ENCODE assay signal across 11 cellular contexts in the genomic region with DNA sequence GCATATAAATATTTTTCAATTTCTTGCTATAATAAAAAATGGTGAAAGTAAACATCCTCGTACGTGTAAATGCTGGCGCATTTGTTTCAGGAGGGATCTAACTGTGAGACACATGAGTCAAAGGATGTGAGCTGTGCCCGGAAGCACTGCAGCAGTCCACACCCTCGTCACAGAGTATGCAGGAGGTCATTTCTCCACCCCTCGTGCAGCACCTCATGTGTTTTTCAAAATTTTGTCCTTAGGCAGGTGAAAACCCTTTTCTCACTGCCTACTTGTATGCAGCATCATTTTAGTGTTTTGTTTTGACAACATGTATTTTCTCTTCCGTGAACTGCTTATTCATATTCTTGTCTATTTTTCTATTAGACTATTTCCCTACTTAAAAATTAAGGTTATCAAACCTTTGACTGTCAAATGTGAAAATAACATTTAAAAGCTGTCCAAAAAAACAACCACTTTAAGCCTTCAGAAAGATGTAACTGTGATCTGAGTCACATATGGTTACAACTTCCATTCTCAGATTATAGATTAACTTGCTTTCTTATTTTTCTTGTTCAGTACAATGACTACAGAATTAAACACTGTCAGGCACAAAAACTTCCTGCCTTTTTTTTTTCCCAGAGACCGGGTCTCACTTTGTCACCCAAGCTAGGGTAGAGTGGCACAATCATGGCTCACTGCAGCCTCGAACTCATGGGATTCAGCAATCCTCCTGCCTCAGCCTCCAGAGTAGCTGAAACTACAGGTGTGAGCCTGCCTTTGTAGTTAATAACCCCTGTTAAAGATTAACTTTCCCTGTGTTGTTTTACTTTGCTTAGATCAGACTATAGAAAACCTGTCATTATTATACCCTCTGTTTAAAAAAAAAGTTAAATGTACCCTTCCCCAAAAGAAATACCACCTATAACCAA.
DNase-seq lines count a peak whose midpoint lies in the region; ATAC-seq, FAIRE-seq and TF ChIP-seq lines count a peak whose summit lies in the region.
"Had no signal": no experiment of that assay in that cellular context is flagged by ENCODE, and none has a peak within 500 bp of the region (broad histone marks: within the 10 kb centered on the region; RNA-seq: fewer than 3 reads in every experiment).

No MANE protein-coding gene starts in this region.

- no peaks in the 10 kb centered on the region for H3K27me3 ChIP-seq in GM12878 (replicated peaks in 1 of 2; ENCODE audit: control insufficient read depth in 2 of 2, insufficient read depth in 2 of 2, low read length in 1 of 2)

- SMC1A ChIA-PET in GM12878 (lab: Charles Lee; ENCODE audit: uncharacterized antibody, unreplicated experiment): no interaction called here

- ATAC-seq in GM19463 (IDR thresholded peaks at IDR 0.05; ENCODE audit: unreplicated experiment) (peak; percentile 66), HG03342 (IDR thresholded peaks at IDR 0.05; ENCODE audit: unreplicated experiment) (peak; percentile 63), GM12878 (peak; percentile 52)

- RAD21 ChIA-PET in GM12878 (lab: Charles Lee; ENCODE audit: unreplicated experiment): no interaction called here

- no peaks in the 10 kb centered on the region for H3K9me3 ChIP-seq in GM12878 (replicated peaks; ENCODE audit: control insufficient read depth, insufficient read depth, low read length)

- no peak for TF ChIP-seq EP300 in GM12878 (IDR thresholded peaks at IDR 0.05; ENCODE audit: borderline replicate concordance in 1 of 2, control insufficient read depth in 1 of 2, low read depth in 2 of 2, low read length in 2 of 2)

- H3K36me3 ChIP-seq in GM12878 (ENCODE audit: control insufficient read depth in 2 of 2, insufficient read depth in 2 of 2, low read length in 1 of 2): no peaks in the 10 kb centered on the region

- intact Hi-C loops in GM12878 (cut with micrococcal nuclease; ENCODE audit: unreplicated experiment): no loop called here

- 43% methylated on average over 9 of the region's 9 CpGs for WGBS in GM12878 (ENCODE audit: insufficient coverage, insufficient replicate concordance, low lambda C conversion rate, missing lambda C conversion rate)

- no peak for TF ChIP-seq CTCF in GM12878 (IDR thresholded peaks at IDR 0.05 in 2 of 3, conservative IDR thresholded peaks at IDR 0.05 in 1 of 3; ENCODE audit: control insufficient read depth in 2 of 3, extremely low read depth in 1 of 3, insufficient read depth in 1 of 3, low read depth in 3 of 3, low read length in 3 of 3)

- in situ Hi-C loops in GM12878 (cut with MboI): no loop called here

- H2AFZ ChIP-seq in GM12878 (ENCODE audit: control insufficient read depth, low read depth, low read length): no peak overlapping the region
- H2AFZ ChIP-seq: parathyroid adenoma had no signal

- no peak overlapping the region for H3K4me3 ChIP-seq in GM12878

- no peak for FAIRE-seq in GM12878 (lab: Jason Lieb, UNC)

- H3K4me2 ChIP-seq in GM12878 (ENCODE audit: control insufficient read depth, insufficient read depth): no peak overlapping the region

- H3K4me1 ChIP-seq in GM12878 (ENCODE audit: control insufficient read depth, insufficient read depth, low read length): no peaks in the 10 kb centered on the region; the same call in 1 of the 2 replicates
- H3K4me1 ChIP-seq: parathyroid adenoma had no signal

- no peak overlapping the region for H3K9ac ChIP-seq in GM12878 (ENCODE audit: control insufficient read depth, insufficient read depth, low read length)
- H3K9ac ChIP-seq: parathyroid adenoma had no signal

- H3K79me2 ChIP-seq in GM12878 (ENCODE audit: control insufficient read depth, insufficient read depth, low read length): no peaks in the 10 kb centered on the region
- H3K79me2 ChIP-seq: parathyroid adenoma had no signal

- POLR2A ChIA-PET in GM12878 (lab: Charles Lee): no interaction called here

- no peak overlapping the region for H3K27ac ChIP-seq in GM12878 (ENCODE audit: control insufficient read depth, insufficient read depth)
- H3K27ac ChIP-seq: parathyroid adenoma had no signal

- BruUV-seq in GM12878 (replicated peaks; lab: Mats Ljungman, UMichigan): no TSS peak

- no peak for TF ChIP-seq POLR2A in GM12878 (IDR thresholded peaks at IDR 0.05; ENCODE audit: low read depth, low read length)

- DNase-seq in GM12878 (ENCODE audit: low read depth, low spot score) (no peak), pulmonary artery endothelial cell (ENCODE audit: low read depth, low spot score) (peak; percentile 17), foreskin melanocyte (no peak), epidermal melanocyte (ENCODE audit: insufficient read length, low spot score) (no peak), NCI-H1436 (lab: John Stamatoyannopoulos, UW) (no peak)
- DNase-seq in activated CD4-positive, alpha-beta T cell treated with anti-CD3 and anti-CD28 coated beads, Interleukin-2, amount 50 U/mL, for 1 hour: no peak
- DNase-seq: head of caudate nucleus, NCI-H524 had no signal

- CTCF ChIA-PET in GM12878 (lab: Yijun Ruan, JAX): interaction anchor here (0.7 kb wide), 1 partner anchor 1641 kb away, joined by 4 read pairs; no protein-coding TSS in a partner anchor

- no peak for TF ChIP-seq RAD21 in GM12878 (IDR thresholded peaks at IDR 0.05; ENCODE audit: insufficient read depth, low read depth, low read length)

- no peaks in the 10 kb centered on the region for H4K20me1 ChIP-seq in GM12878 (ENCODE audit: control insufficient read depth, insufficient read depth)

TF ChIP-seq in GM12878, 131 proteins besides CTCF, POLR2A, EP300 and RAD21 (continues in another document):
- TF ChIP-seq USF2 (IDR thresholded peaks at IDR 0.05; ENCODE audit: borderline replicate concordance, low read depth, low read length) (no peak), SPI1 (IDR thresholded peaks at IDR 0.05; ENCODE audit: borderline replicate concordance, insufficient read depth, low read depth, low read length) (no peak), TCF12 (IDR thresholded peaks at IDR 0.05; ENCODE audit: low read depth, low read length) (no peak), RFX5 (IDR thresholded peaks at IDR 0.05; ENCODE audit: low read depth, low read length) (no peak), RUNX3 (IDR thresholded peaks at IDR 0.05; ENCODE audit: low read length) (no peak), HSF1 (IDR thresholded peaks at IDR 0.05; ENCODE audit: low read depth, low read length) (no peak), TCF3 (IDR thresholded peaks at IDR 0.05; ENCODE audit: borderline replicate concordance, insufficient read depth, low read depth, low read length) (no peak)
- TF ChIP-seq, protein P1, sequence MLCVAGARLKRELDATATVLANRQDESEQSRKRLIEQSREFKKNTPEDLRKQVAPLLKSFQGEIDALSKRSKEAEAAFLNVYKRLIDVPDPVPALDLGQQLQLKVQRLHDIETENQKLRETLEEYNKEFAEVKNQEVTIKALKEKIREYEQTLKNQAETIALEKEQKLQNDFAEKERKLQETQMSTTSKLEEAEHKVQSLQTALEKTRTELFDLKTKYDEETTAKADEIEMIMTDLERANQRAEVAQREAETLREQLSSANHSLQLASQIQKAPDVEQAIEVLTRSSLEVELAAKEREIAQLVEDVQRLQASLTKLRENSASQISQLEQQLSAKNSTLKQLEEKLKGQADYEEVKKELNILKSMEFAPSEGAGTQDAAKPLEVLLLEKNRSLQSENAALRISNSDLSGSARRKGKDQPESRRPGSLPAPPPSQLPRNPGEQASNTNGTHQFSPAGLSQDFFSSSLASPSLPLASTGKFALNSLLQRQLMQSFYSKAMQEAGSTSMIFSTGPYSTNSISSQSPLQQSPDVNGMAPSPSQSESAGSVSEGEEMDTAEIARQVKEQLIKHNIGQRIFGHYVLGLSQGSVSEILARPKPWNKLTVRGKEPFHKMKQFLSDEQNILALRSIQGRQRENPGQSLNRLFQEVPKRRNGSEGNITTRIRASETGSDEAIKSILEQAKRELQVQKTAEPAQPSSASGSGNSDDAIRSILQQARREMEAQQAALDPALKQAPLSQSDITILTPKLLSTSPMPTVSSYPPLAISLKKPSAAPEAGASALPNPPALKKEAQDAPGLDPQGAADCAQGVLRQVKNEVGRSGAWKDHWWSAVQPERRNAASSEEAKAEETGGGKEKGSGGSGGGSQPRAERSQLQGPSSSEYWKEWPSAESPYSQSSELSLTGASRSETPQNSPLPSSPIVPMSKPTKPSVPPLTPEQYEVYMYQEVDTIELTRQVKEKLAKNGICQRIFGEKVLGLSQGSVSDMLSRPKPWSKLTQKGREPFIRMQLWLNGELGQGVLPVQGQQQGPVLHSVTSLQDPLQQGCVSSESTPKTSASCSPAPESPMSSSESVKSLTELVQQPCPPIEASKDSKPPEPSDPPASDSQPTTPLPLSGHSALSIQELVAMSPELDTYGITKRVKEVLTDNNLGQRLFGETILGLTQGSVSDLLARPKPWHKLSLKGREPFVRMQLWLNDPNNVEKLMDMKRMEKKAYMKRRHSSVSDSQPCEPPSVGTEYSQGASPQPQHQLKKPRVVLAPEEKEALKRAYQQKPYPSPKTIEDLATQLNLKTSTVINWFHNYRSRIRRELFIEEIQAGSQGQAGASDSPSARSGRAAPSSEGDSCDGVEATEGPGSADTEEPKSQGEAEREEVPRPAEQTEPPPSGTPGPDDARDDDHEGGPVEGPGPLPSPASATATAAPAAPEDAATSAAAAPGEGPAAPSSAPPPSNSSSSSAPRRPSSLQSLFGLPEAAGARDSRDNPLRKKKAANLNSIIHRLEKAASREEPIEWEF (IDR thresholded peaks at IDR 0.05; ENCODE audit: insufficient replicate concordance, low read depth, low read length): no peak
